ENCODE assay signal across 17 cellular contexts in the genomic region with DNA sequence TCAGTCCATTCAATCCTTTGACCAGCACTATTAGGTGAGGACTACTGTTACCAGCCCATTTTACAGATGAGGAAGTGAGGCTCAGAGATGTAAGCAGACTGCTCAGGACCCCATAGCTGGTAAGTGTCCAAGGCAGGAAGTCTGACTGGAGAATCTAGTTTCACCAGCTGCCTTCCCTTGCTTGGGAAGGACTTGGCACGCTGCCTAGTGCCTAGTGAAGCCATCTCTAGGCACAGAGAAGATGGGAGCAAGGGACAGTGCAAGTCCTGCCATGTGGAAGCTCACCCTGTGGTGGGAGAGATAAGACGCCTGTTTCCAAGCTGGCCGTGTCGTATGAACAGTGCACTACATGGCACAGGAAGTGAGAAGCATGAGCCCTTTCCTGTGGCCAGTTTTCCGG.
"Had no signal": no experiment of that assay in that cellular context is flagged by ENCODE, and none has a peak within 500 bp of the region (broad histone marks: within the 10 kb centered on the region; RNA-seq: fewer than 3 reads in every experiment).

No MANE protein-coding gene starts in this region.

- H3K9me3 ChIP-seq: left lung had no signal

- H3K4me1 ChIP-seq: foreskin keratinocyte, left lung, parathyroid adenoma had no signal

- DNase-seq: activated CD4-positive, alpha-beta T cell treated with anti-CD3 and anti-CD28 coated beads, Interleukin-2, amount 50 U/mL, for 4 hours; activated naive CD4-positive, alpha-beta T cell treated with Interleukin-2 at 50 U/mL for 16 hours; activated T-cell treated with anti-CD3 and anti-CD28 coated beads for 4 hours; aorta; cortex of kidney; effector memory CD4-positive, alpha-beta T cell; foreskin keratinocyte; glutamatergic neuron; hypothalamus; kidney; left lung; mammary epithelial cell; naive B cell; stimulated activated CD4-positive, alpha-beta T cell treated with anti-CD3 and anti-CD28 coated beads, Interleukin-12 subunit alpha, Interleukin-12 subunit beta, amount 100 ng/mL, for 4 hours had no signal

- H3K36me3 ChIP-seq: left lung had no signal

- ATAC-seq: activated CD4-positive, CD25-positive, alpha-beta regulatory T cell treated with anti-CD3 and anti-CD28 coated beads, Interleukin-2, amount 50 U/mL, for 24 hours; foreskin keratinocyte; left lung; stimulated activated effector memory CD8-positive, alpha-beta T cell treated with anti-CD3 and anti-CD28 coated beads, Interleukin-12 subunit alpha, Interleukin-12 subunit beta, amount 100 ng/mL, for 72 hours had no signal

- H3K27ac ChIP-seq: foreskin keratinocyte, left lung, parathyroid adenoma had no signal

- H3K4me3 ChIP-seq: left lung had no signal

- H3K27me3 ChIP-seq: foreskin keratinocyte, left lung had no signal
